In genomic region chr11:208177-208916, GRCh38 we compare ENCODE assay signal across 7 cellular contexts.
DNase-seq lines count a peak whose midpoint lies in the region; ATAC-seq lines count a peak whose summit lies in the region.

No MANE protein-coding gene starts in this region.

- H3K9me3 ChIP-seq in effector memory CD4-positive, alpha-beta T cell (ENCODE audit: control insufficient read depth, low read length): no peaks in the 10 kb centered on the region

- no peaks in the 10 kb centered on the region for H3K27me3 ChIP-seq in effector memory CD4-positive, alpha-beta T cell (replicated peaks; ENCODE audit: control insufficient read depth, insufficient read depth, low read length, poor library complexity, severe bottlenecking)

- peak overlapping the region; percentile 95 for H3K27ac ChIP-seq in effector memory CD4-positive, alpha-beta T cell (ENCODE audit: insufficient read depth, low read length, poor library complexity, severe bottlenecking)

- peak; percentile 46 for ATAC-seq in GM18498 (IDR thresholded peaks at IDR 0.05; ENCODE audit: unreplicated experiment)
- ATAC-seq in HG03175 (IDR thresholded peaks at IDR 0.05; ENCODE audit: unreplicated experiment): peak; percentile 38

- H3K4me3 ChIP-seq in effector memory CD4-positive, alpha-beta T cell (ENCODE audit: insufficient read depth, low read depth, low read length, poor library complexity, severe bottlenecking): peak overlapping the region; percentile 87

- H3K36me3 ChIP-seq in effector memory CD4-positive, alpha-beta T cell (ENCODE audit: control insufficient read depth, insufficient read depth, low read length): peaks cover 58% of the 10 kb centered on the region

- H3K4me1 ChIP-seq in effector memory CD4-positive, alpha-beta T cell (ENCODE audit: control insufficient read depth, insufficient read depth, low read length, poor library complexity, severe bottlenecking): peaks cover 33% of the 10 kb centered on the region

- peak; percentile 64 for DNase-seq in NCI-H774 (lab: John Stamatoyannopoulos, UW)
- DNase-seq in activated CD8-positive, alpha-beta memory T cell treated with anti-CD3 and anti-CD28 coated beads for 4 hours (ENCODE audit: low read depth in 2 of 2): peak; percentile 65 to 70
- peak; percentile 71 to 74 (median 73) for DNase-seq in effector memory CD4-positive, alpha-beta T cell
- peak; percentile 75 for DNase-seq in medulla oblongata (ENCODE audit: extremely low spot score)
- peak; percentile 62 to 78 (median 71) for DNase-seq in stimulated activated CD4-positive, alpha-beta T cell treated with anti-CD3 and anti-CD28 coated beads, TNF-alpha, amount 100 ng/mL, for 48 hours (ENCODE audit: low read depth in 3 of 3)

Comparison
In these comparisons a context has a peak if more than half of its experiments do, and no peak if none do; other contexts are left out.
1. Peak in every context shown above with its lines: DNase-seq, ATAC-seq, H3K4me3 ChIP-seq and H3K27ac ChIP-seq.